Comparison of ENCODE assay signal across 9 cellular contexts in genomic region chr18:50401888-50402287, GRCh38. TPM values are rescaled to one million over a fixed set of nuclear protein-coding genes. Genes with fewer than 3 reads are reported as not detected.
DNase-seq lines count a peak whose midpoint lies in the region; ATAC-seq and TF ChIP-seq lines count a peak whose summit lies in the region.
"Had no signal": no experiment of that assay in that cellular context is flagged by ENCODE, and none has a peak within 500 bp of the region (broad histone marks: within the 10 kb centered on the region; RNA-seq: fewer than 3 reads in every experiment).

No MANE protein-coding gene starts in this region.

- H3K9me3 Mint-ChIP-seq in endodermal cell = no peaks in the 10 kb centered on the region
- H3K9me3 Mint-ChIP-seq: memory B cell had no signal

- H3K4me3 ChIP-seq in endodermal cell (ENCODE audit: low read length) = peak overlapping the region; percentile 84
- H3K4me3 ChIP-seq in ovary = no peak overlapping the region
- no peak overlapping the region for H3K4me3 ChIP-seq in coronary artery
- H3K4me3 ChIP-seq in esophagus muscularis mucosa = no peak overlapping the region

- no peak for TF ChIP-seq POLR2A in ovary (IDR thresholded peaks at IDR 0.05)
- no peak for TF ChIP-seq POLR2A in esophagus muscularis mucosa (IDR thresholded peaks at IDR 0.05; ENCODE audit: low read depth)

- H3K9me3 ChIP-seq in endodermal cell (ENCODE audit: control insufficient read depth, low read length) (no peaks in the 10 kb centered on the region), ovary (no peaks in the 10 kb centered on the region), esophagus muscularis mucosa (no peaks in the 10 kb centered on the region)

- H3K36me3 Mint-ChIP-seq in endodermal cell (ENCODE audit: low read depth) = peaks cover 2% of the 10 kb centered on the region
- H3K36me3 Mint-ChIP-seq: memory B cell had no signal

- intact Hi-C loops in ovary (cut with DNase I) = no loop called here
- intact Hi-C loops in esophagus muscularis mucosa (cut with DNase I) = no loop called here

- in situ Hi-C loops in GM13976 (cut with MboI; ENCODE audit: low sequenced_read_pairs, unreplicated experiment) = no loop called here

- no peak for ATAC-seq in HG02852 (IDR thresholded peaks at IDR 0.05; ENCODE audit: unreplicated experiment)

- H3K4me1 ChIP-seq in endodermal cell (ENCODE audit: control insufficient read depth, insufficient read depth, low read length) = peaks cover 21% of the 10 kb centered on the region
- no peaks in the 10 kb centered on the region for H3K4me1 ChIP-seq in ovary (ENCODE audit: insufficient read depth)
- H3K4me1 ChIP-seq in esophagus muscularis mucosa = peaks cover 0 to 5% (median 0%) of the 10 kb centered on the region in 4 donors

- H3K36me3 ChIP-seq in endodermal cell (ENCODE audit: control insufficient read depth, insufficient read depth, low read length) = peaks cover 10% of the 10 kb centered on the region
- H3K36me3 ChIP-seq in ovary = no peaks in the 10 kb centered on the region
- H3K36me3 ChIP-seq in esophagus muscularis mucosa = no peaks in the 10 kb centered on the region

- peaks cover 22% of the 10 kb centered on the region for H3K27me3 ChIP-seq in endodermal cell (ENCODE audit: control insufficient read depth, insufficient read depth, low read length, poor library complexity, severe bottlenecking)
- no peaks in the 10 kb centered on the region for H3K27me3 ChIP-seq in ovary
- peaks cover 0 to 74% (median 3%) of the 10 kb centered on the region in 4 donors for H3K27me3 ChIP-seq in esophagus muscularis mucosa

- peak overlapping the region; percentile 59 for H3K4me3 Mint-ChIP-seq in endodermal cell
- H3K4me3 Mint-ChIP-seq: memory B cell had no signal

- WGBS in endodermal cell (ENCODE audit: insufficient coverage in 1 of 2, insufficient read length in 1 of 2), 2 experiments = 33 to 36% methylated on average over 10 to 21 of the region's 21 CpGs
- WGBS in ovary, 3 donors = 8 to 10% (median 10%) methylated on average over 21 of the region's 21 CpGs
- WGBS in esophagus muscularis mucosa = 9% methylated on average over 13 of the region's 21 CpGs

- H3K4me1 Mint-ChIP-seq in endodermal cell = peaks cover 90% of the 10 kb centered on the region
- H3K4me1 Mint-ChIP-seq: memory B cell had no signal

- no peak for TF ChIP-seq EP300 in ovary (IDR thresholded peaks at IDR 0.05)
- TF ChIP-seq EP300 in esophagus muscularis mucosa (IDR thresholded peaks at IDR 0.05) = no peak

- peaks cover 28% of the 10 kb centered on the region for H3K27me3 Mint-ChIP-seq in endodermal cell (ENCODE audit: insufficient read depth)

- H3K27ac Mint-ChIP-seq in endodermal cell = no peak overlapping the region
- H3K27ac Mint-ChIP-seq: memory B cell had no signal

- H3K9ac ChIP-seq in endodermal cell (ENCODE audit: extremely low read depth, low read length, poor library complexity, severe bottlenecking) = peak overlapping the region; percentile 69

- DNase-seq in GM13976 (ENCODE audit: low spot score) = peak; percentile 29
- DNase-seq in NCI-H2107 (lab: John Stamatoyannopoulos, UW) = peak; percentile 67
- DNase-seq in endodermal cell = peak; percentile 86
- DNase-seq in ovary = peak; percentile 19 to 69 (median 35)
- DNase-seq in coronary artery (ENCODE audit: low spot score) = no peak
- no peak for DNase-seq in esophagus muscularis mucosa (ENCODE audit: extremely low spot score)
- DNase-seq in NCI-H2227 (lab: John Stamatoyannopoulos, UW; ENCODE audit: unreplicated experiment) = no peak

- no peak overlapping the region for H3K27ac ChIP-seq in endodermal cell (ENCODE audit: low read depth, low read length)
- no peak overlapping the region for H3K27ac ChIP-seq in ovary
- H3K27ac ChIP-seq in coronary artery = no peak overlapping the region
- H3K27ac ChIP-seq in esophagus muscularis mucosa (replicated peaks in 1 of 4) = no peak overlapping the region

- TF ChIP-seq CTCF in GM13976 (IDR thresholded peaks at IDR 0.05; ENCODE audit: borderline replicate concordance, control extremely low read depth, extremely low read depth, insufficient read depth, missing control alignments) (no peak), endodermal cell (conservative IDR thresholded peaks at IDR 0.05) (no peak), ovary (IDR thresholded peaks at IDR 0.05) (no peak), coronary artery (IDR thresholded peaks at IDR 0.05) (no peak), esophagus muscularis mucosa (IDR thresholded peaks at IDR 0.05) (no peak)

RNA-seq across cellular contexts. Expression of gene SKA1, which starts 27.0 kb away (rescaled TPM):
- total RNA-seq in endodermal cell = 10 to 100 TPM; 26.4 to 70.0 TPM
- 23.4 TPM for polyA plus RNA-seq in endodermal cell (2013, experiment 1 of 2)
- polyA plus RNA-seq in endodermal cell (2013, experiment 2 of 2) = 22.7 TPM
- total RNA-seq in ovary = 1 to 10 TPM in 1 of 7 donors, under 1 TPM in 3, not detected in 3; 0.11 to 1.0 (median 0.60) TPM
- polyA plus RNA-seq in ovary = 1 to 10 TPM in 1 of 2 donors, under 1 TPM in 1; 0.10 to 3.3 TPM
- not detected for total RNA-seq in esophagus muscularis mucosa

Comparison
In these comparisons a context has a peak if more than half of its experiments do, and no peak if none do; other contexts are left out.
1. DNase-seq: peak in GM13976 (single experiment), NCI-H2107 (single experiment), endodermal cell (single experiment) and ovary (5 of 5); none in coronary artery (single experiment), esophagus muscularis mucosa (single experiment) and NCI-H2227 (single experiment).
2. RNA of gene SKA1, which starts 27.0 kb away (total RNA-seq): 26.4 to 70.0 TPM in endodermal cell; 0.11 to 1.0 TPM in ovary and not detected in esophagus muscularis mucosa; every median in the first group is over 10 times any median in the second.